Comparison of ENCODE assay signal across 14 cellular contexts in genomic region chr9:4815381-4815956, GRCh38. TPM values are rescaled to one million over a fixed set of nuclear protein-coding genes. Genes with fewer than 3 reads are reported as not detected.
DNase-seq lines count a peak whose midpoint lies in the region; ATAC-seq, FAIRE-seq and TF ChIP-seq lines count a peak whose summit lies in the region.
"Had no signal": no experiment of that assay in that cellular context is flagged by ENCODE, and none has a peak within 500 bp of the region (broad histone marks: within the 10 kb centered on the region; RNA-seq: fewer than 3 reads in every experiment).

No MANE protein-coding gene starts in this region.

- H3K4me1 Mint-ChIP-seq in memory B cell = peaks cover 34% of the 10 kb centered on the region

- ATAC-seq in GM19452 (IDR thresholded peaks at IDR 0.05; ENCODE audit: unreplicated experiment) = peak; percentile 28
- ATAC-seq in memory B cell (ENCODE audit: low read depth) = no peak
- no peak for ATAC-seq in HG02981 (IDR thresholded peaks at IDR 0.05; ENCODE audit: unreplicated experiment)
- ATAC-seq in GM18861 (IDR thresholded peaks at IDR 0.05; ENCODE audit: unreplicated experiment) = no peak
- ATAC-seq: Panc1 had no signal

- no peak overlapping the region for H3K9ac ChIP-seq in Loucy (ENCODE audit: low read depth, low read length, poor library complexity, severe bottlenecking)

- peak overlapping the region; percentile 8 for H3K4me2 ChIP-seq in Loucy (ENCODE audit: low read depth, low read length, poor library complexity, severe bottlenecking)

- H3K27me3 ChIP-seq in Loucy (ENCODE audit: insufficient read depth, low read length, poor library complexity, severe bottlenecking) = no peaks in the 10 kb centered on the region
- H3K27me3 ChIP-seq: esophagus muscularis mucosa had no signal

- H3K9me3 Mint-ChIP-seq in memory B cell = peaks cover 3% of the 10 kb centered on the region

- H3K79me2 ChIP-seq in Loucy (ENCODE audit: insufficient read depth, low read length) = peaks cover 50% of the 10 kb centered on the region

- peaks cover 6% of the 10 kb centered on the region for H3K36me3 Mint-ChIP-seq in memory B cell

- TF ChIP-seq POLR2A in GM12891 (IDR thresholded peaks at IDR 0.05; ENCODE audit: low read depth, low read length) = no peak

- no peaks in the 10 kb centered on the region for H3K27me3 Mint-ChIP-seq in memory B cell

- H3K4me1 ChIP-seq in Loucy (ENCODE audit: insufficient read depth, low read length, poor library complexity, severe bottlenecking) = peaks cover 3% of the 10 kb centered on the region

- H3K27ac Mint-ChIP-seq in memory B cell = peak overlapping the region; percentile 54

- H4K20me1 ChIP-seq in Loucy (ENCODE audit: insufficient read depth, low read length, poor library complexity, severe bottlenecking) = no peaks in the 10 kb centered on the region

- DNase-seq in GM12891 (ENCODE audit: insufficient read length, low spot score) = no peak
- DNase-seq in memory B cell (ENCODE audit: low spot score in 2 of 2) = no peak
- no peak for DNase-seq in HUDEP-2 (lab: John Stamatoyannopoulos, UW; ENCODE audit: unreplicated experiment in 76 of 76)
- DNase-seq in mucosa of gallbladder (ENCODE audit: low spot score) = no peak
- DNase-seq: activated effector memory CD4-positive, alpha-beta T cell treated with Interleukin-2 at 50 U/mL for 16 hours; COR-L47; NCI-H2171 had no signal

- peak overlapping the region; percentile 30 for H3K4me3 Mint-ChIP-seq in memory B cell

- TF ChIP-seq CTCF in Loucy (conservative IDR thresholded peaks at IDR 0.05; ENCODE audit: low read length) = no peak

- no peak overlapping the region for H3K4me3 ChIP-seq in Loucy (ENCODE audit: low read length, poor library complexity, severe bottlenecking)
- H3K4me3 ChIP-seq: esophagus muscularis mucosa, skin epidermis had no signal

- peak; percentile 86 for FAIRE-seq in GM12891 (lab: Jason Lieb, UNC)

- H3K9me2 ChIP-seq in Loucy (replicated peaks; ENCODE audit: low read depth, low read length) = no peaks in the 10 kb centered on the region

- no peak overlapping the region for H2AFZ ChIP-seq in Loucy (ENCODE audit: low read length)

- H3K9me3 ChIP-seq in Loucy (ENCODE audit: insufficient read depth, low read depth, low read length) = peaks cover 5% of the 10 kb centered on the region; the same call in 1 of the 2 replicates

- no peaks in the 10 kb centered on the region for H3K36me3 ChIP-seq in Loucy (ENCODE audit: insufficient read depth, low read length)
- H3K36me3 ChIP-seq: esophagus muscularis mucosa had no signal

- H3F3A ChIP-seq in Loucy (ENCODE audit: low read depth) = no peaks in the 10 kb centered on the region

TF ChIP-seq in GM12891, 5 proteins besides CTCF, POLR2A, EP300 and RAD21:
- TF ChIP-seq PAX5 (IDR thresholded peaks at IDR 0.05; ENCODE audit: insufficient read depth, low read length, severe bottlenecking) (no peak), SPI1 (IDR thresholded peaks at IDR 0.05; ENCODE audit: low read depth, low read length) (no peak), POU2F2 (IDR thresholded peaks at IDR 0.05; ENCODE audit: low read depth, low read length) (no peak), TAF1 (IDR thresholded peaks at IDR 0.05; ENCODE audit: low read depth, low read length) (no peak), POLR2AphosphoS5 (IDR thresholded peaks at IDR 0.05; ENCODE audit: low read depth, low read length) (no peak)

RNA-seq across cellular contexts. Expression of gene RCL1, which starts 22.7 kb away (rescaled TPM):
- 15.3 TPM for polyA plus RNA-seq in GM12891 (2012; ENCODE audit: low read depth, missing spikeins)
- total RNA-seq in mucosa of gallbladder = 9.5 TPM
